ENCODE assay signal across 8 cellular contexts in genomic region chr7:5143935-5144903, GRCh38. TPM values are rescaled to one million over a fixed set of nuclear protein-coding genes. Genes with fewer than 3 reads are reported as not detected.
DNase-seq lines count a peak whose midpoint lies in the region; ATAC-seq and TF ChIP-seq lines count a peak whose summit lies in the region.

No MANE protein-coding gene starts in this region.

- H3K9me3 Mint-ChIP-seq in IgD-negative memory B cell (no peaks in the 10 kb centered on the region), endothelial cell (ENCODE audit: unreplicated experiment) (no peaks in the 10 kb centered on the region)
- H3K9me3 Mint-ChIP-seq in activated T-helper 2 cell treated with anti-CD3 and anti-CD28 coated beads, Interferon-gamma antibody, Interleukin-2, Interleukin-4, amounts not matched to agents 10 μg/mL and 5 μg/mL and 100 μg/mL, durations not matched to agents 14 hours and 24 hours and 36 hours = no peaks in the 10 kb centered on the region
- H3K9me3 Mint-ChIP-seq in stimulated activated naive CD8-positive, alpha-beta T cell treated with anti-CD3 and anti-CD28 coated beads, Interleukin-15, amount 100 ng/mL, for 72 hours = no peaks in the 10 kb centered on the region

- no peaks in the 10 kb centered on the region for H3K9me3 ChIP-seq in right lobe of liver

- TF ChIP-seq CTCF in right lobe of liver (IDR thresholded peaks at IDR 0.05) (no peak), endothelial cell (IDR thresholded peaks at IDR 0.05; ENCODE audit: unreplicated experiment) (no peak)

- peak overlapping the region; percentile 77 to 91 (median 78) for H3K27ac Mint-ChIP-seq in IgD-negative memory B cell
- H3K27ac Mint-ChIP-seq in activated T-helper 2 cell treated with anti-CD3 and anti-CD28 coated beads, Interferon-gamma antibody, Interleukin-2, Interleukin-4, amounts not matched to agents 10 μg/mL and 5 μg/mL and 100 μg/mL, durations not matched to agents 14 hours and 24 hours and 36 hours = no peak overlapping the region
- peak overlapping the region in 1 of 2 donors; percentile 84 for H3K27ac Mint-ChIP-seq in stimulated activated naive CD8-positive, alpha-beta T cell treated with anti-CD3 and anti-CD28 coated beads, Interleukin-15, amount 100 ng/mL, for 72 hours
- no peak overlapping the region for H3K27ac Mint-ChIP-seq in endothelial cell (ENCODE audit: unreplicated experiment)

- peaks cover under 1 to 8% (median 5%) of the 10 kb centered on the region in 3 donors for H3K4me1 Mint-ChIP-seq in IgD-negative memory B cell
- H3K4me1 Mint-ChIP-seq in activated T-helper 2 cell treated with anti-CD3 and anti-CD28 coated beads, Interferon-gamma antibody, Interleukin-2, Interleukin-4, amounts not matched to agents 10 μg/mL and 5 μg/mL and 100 μg/mL, durations not matched to agents 14 hours and 24 hours and 36 hours (ENCODE audit: low read depth) = peaks cover 10% of the 10 kb centered on the region
- peaks cover 21% of the 10 kb centered on the region for H3K4me1 Mint-ChIP-seq in stimulated activated naive CD8-positive, alpha-beta T cell treated with anti-CD3 and anti-CD28 coated beads, Interleukin-15, amount 100 ng/mL, for 72 hours
- no peaks in the 10 kb centered on the region for H3K4me1 Mint-ChIP-seq in endothelial cell (ENCODE audit: unreplicated experiment)

- H3K4me3 ChIP-seq in right lobe of liver = no peak overlapping the region

- intact Hi-C loops in activated T-helper 2 cell treated with anti-CD3 and anti-CD28 coated beads, Interferon-gamma antibody, Interleukin-2, Interleukin-4, amounts not matched to agents 10 μg/mL and 5 μg/mL and 100 μg/mL, durations not matched to agents 14 hours and 24 hours and 36 hours (cut with micrococcal nuclease) = no loop called here
- intact Hi-C loops in right lobe of liver (cut with DNase I) = no loop called here

- H3K27ac ChIP-seq in right lobe of liver = no peak overlapping the region

- H3K27me3 Mint-ChIP-seq in IgD-negative memory B cell (peaks cover 5% of the 10 kb centered on the region), endothelial cell (ENCODE audit: unreplicated experiment) (peaks cover 2% of the 10 kb centered on the region)
- peaks cover 4% of the 10 kb centered on the region for H3K27me3 Mint-ChIP-seq in activated T-helper 2 cell treated with anti-CD3 and anti-CD28 coated beads, Interferon-gamma antibody, Interleukin-2, Interleukin-4, amounts not matched to agents 10 μg/mL and 5 μg/mL and 100 μg/mL, durations not matched to agents 14 hours and 24 hours and 36 hours (ENCODE audit: low read depth)
- H3K27me3 Mint-ChIP-seq in stimulated activated naive CD8-positive, alpha-beta T cell treated with anti-CD3 and anti-CD28 coated beads, Interleukin-15, amount 100 ng/mL, for 72 hours = no peaks in the 10 kb centered on the region

- no peaks in the 10 kb centered on the region for H3K36me3 ChIP-seq in right lobe of liver

- ATAC-seq in right lobe of liver = peak; percentile 13 to 43 (median 26)
- peak; percentile 95 for ATAC-seq in stimulated activated naive CD8-positive, alpha-beta T cell treated with anti-CD3 and anti-CD28 coated beads, Interleukin-15, amount 100 ng/mL, for 72 hours

- H3K36me3 Mint-ChIP-seq in IgD-negative memory B cell = peaks cover 1% of the 10 kb centered on the region
- H3K36me3 Mint-ChIP-seq in activated T-helper 2 cell treated with anti-CD3 and anti-CD28 coated beads, Interferon-gamma antibody, Interleukin-2, Interleukin-4, amounts not matched to agents 10 μg/mL and 5 μg/mL and 100 μg/mL, durations not matched to agents 14 hours and 24 hours and 36 hours (ENCODE audit: low read depth) = no peaks in the 10 kb centered on the region
- no peaks in the 10 kb centered on the region for H3K36me3 Mint-ChIP-seq in endothelial cell (ENCODE audit: low read depth, unreplicated experiment)

- H3K27me3 ChIP-seq in right lobe of liver = no peaks in the 10 kb centered on the region

- peak; percentile 35 for DNase-seq in Daoy (ENCODE audit: low read depth)
- DNase-seq in activated T-helper 2 cell treated with anti-CD3 and anti-CD28 coated beads, Interferon-gamma antibody, Interleukin-2, Interleukin-4, amounts not matched to agents 10 μg/mL and 5 μg/mL and 100 μg/mL, durations not matched to agents 14 hours and 24 hours and 36 hours (ENCODE audit: low spot score) = peak; percentile 58
- peak in 1 of 3 donors; percentile 52 for DNase-seq in right lobe of liver
- peak; percentile 73 to 83 for DNase-seq in stimulated activated naive CD8-positive, alpha-beta T cell treated with anti-CD3 and anti-CD28 coated beads, Interleukin-15, amount 100 ng/mL, for 72 hours
- no peak for DNase-seq in Kasumi-1 (lab: John Stamatoyannopoulos, UW)
- DNase-seq in HUDEP-2 (lab: John Stamatoyannopoulos, UW; ENCODE audit: unreplicated experiment in 76 of 76) = no peak
- no peak for DNase-seq in endothelial cell (ENCODE audit: low spot score)

- H3K4me3 Mint-ChIP-seq in IgD-negative memory B cell (peak overlapping the region; percentile 75 to 93 (median 84)), endothelial cell (ENCODE audit: unreplicated experiment) (no peak overlapping the region)
- no peak overlapping the region for H3K4me3 Mint-ChIP-seq in activated T-helper 2 cell treated with anti-CD3 and anti-CD28 coated beads, Interferon-gamma antibody, Interleukin-2, Interleukin-4, amounts not matched to agents 10 μg/mL and 5 μg/mL and 100 μg/mL, durations not matched to agents 14 hours and 24 hours and 36 hours (ENCODE audit: low read depth)
- H3K4me3 Mint-ChIP-seq in stimulated activated naive CD8-positive, alpha-beta T cell treated with anti-CD3 and anti-CD28 coated beads, Interleukin-15, amount 100 ng/mL, for 72 hours = peak overlapping the region; percentile 73 to 83

- 41% methylated on average over 12 of the region's 41 CpGs for WGBS in right lobe of liver (ENCODE audit: insufficient coverage, low coverage, low lambda C conversion rate, missing lambda C conversion rate)

- no peak for TF ChIP-seq POLR2A in right lobe of liver (IDR thresholded peaks at IDR 0.05)

- no peaks in the 10 kb centered on the region for H3K4me1 ChIP-seq in right lobe of liver

RNA-seq across cellular contexts. Expression of gene WIPI2, which starts 45.8 kb away (rescaled TPM):
- 43.2 and 49.4 TPM in 2 replicates for total RNA-seq in Daoy (2014; rRNA removed; shearing (Covaris generic))
- 79.5 TPM for polyA plus RNA-seq in IgD-negative memory B cell
- 49.0 and 49.2 TPM in 2 replicates for total RNA-seq in activated T-helper 2 cell treated with anti-CD3 and anti-CD28 coated beads, Interferon-gamma antibody, Interleukin-2, Interleukin-4, amounts not matched to agents 10 μg/mL and 5 μg/mL and 100 μg/mL, durations not matched to agents 14 hours and 24 hours and 36 hours
- total RNA-seq in right lobe of liver = 10 to 100 TPM; 30.3 to 39.5 (median 33.4) TPM
- 90.7 TPM for total RNA-seq in endothelial cell (ENCODE audit: unreplicated experiment)

Comparison
In these comparisons a context has a peak if more than half of its experiments do, and no peak if none do; other contexts are left out.
1. DNase-seq: peak in Daoy (single experiment), activated T-helper 2 cell treated with anti-CD3 and anti-CD28 coated beads, Interferon-gamma antibody, Interleukin-2, Interleukin-4, amounts not matched to agents 10 μg/mL and 5 μg/mL and 100 μg/mL, durations not matched to agents 14 hours and 24 hours and 36 hours (single experiment) and stimulated activated naive CD8-positive, alpha-beta T cell treated with anti-CD3 and anti-CD28 coated beads, Interleukin-15, amount 100 ng/mL, for 72 hours (2 of 2); none in Kasumi-1 (0 of 2), HUDEP-2 (0 of 76) and endothelial cell (single experiment).
2. H3K27ac Mint-ChIP-seq: peak in IgD-negative memory B cell (3 of 3); none in activated T-helper 2 cell treated with anti-CD3 and anti-CD28 coated beads, Interferon-gamma antibody, Interleukin-2, Interleukin-4, amounts not matched to agents 10 μg/mL and 5 μg/mL and 100 μg/mL, durations not matched to agents 14 hours and 24 hours and 36 hours (single experiment) and endothelial cell (single experiment).
3. H3K4me3 Mint-ChIP-seq: peak in IgD-negative memory B cell (4 of 4) and stimulated activated naive CD8-positive, alpha-beta T cell treated with anti-CD3 and anti-CD28 coated beads, Interleukin-15, amount 100 ng/mL, for 72 hours (2 of 2); none in activated T-helper 2 cell treated with anti-CD3 and anti-CD28 coated beads, Interferon-gamma antibody, Interleukin-2, Interleukin-4, amounts not matched to agents 10 μg/mL and 5 μg/mL and 100 μg/mL, durations not matched to agents 14 hours and 24 hours and 36 hours (single experiment) and endothelial cell (single experiment).